ENCODE assay signal across 9 cellular contexts in genomic region chr14:50059773-50060629, GRCh38. TPM values are rescaled to one million over a fixed set of nuclear protein-coding genes. Genes with fewer than 3 reads are reported as not detected.
DNase-seq lines count a peak whose midpoint lies in the region; ATAC-seq, FAIRE-seq and TF ChIP-seq lines count a peak whose summit lies in the region.
"Had no signal": no experiment of that assay in that cellular context is flagged by ENCODE, and none has a peak within 500 bp of the region (broad histone marks: within the 10 kb centered on the region; RNA-seq: fewer than 3 reads in every experiment).

No MANE protein-coding gene starts in this region.

- H3K27me3 ChIP-seq in astrocyte (ENCODE audit: insufficient read depth, low read length) (no peaks in the 10 kb centered on the region), mucosa of rectum (ENCODE audit: control insufficient read depth in 2 of 2, insufficient read depth in 2 of 2, low read length in 2 of 2) (no peaks in the 10 kb centered on the region)

- H3K79me2 ChIP-seq in astrocyte (ENCODE audit: insufficient read depth, low read length), result no peaks in the 10 kb centered on the region

- H3K4me3 ChIP-seq in astrocyte (ENCODE audit: insufficient read depth, low read depth, low read length) (no peak overlapping the region), mucosa of rectum (ENCODE audit: low read length in 2 of 2) (no peak overlapping the region)

- ATAC-seq in stimulated activated naive CD8-positive, alpha-beta T cell treated with anti-CD3 and anti-CD28 coated beads, Interleukin-15, amount 100 ng/mL, for 72 hours, result no peak
- ATAC-seq in GM19351 (IDR thresholded peaks at IDR 0.05; ENCODE audit: unreplicated experiment), result no peak

- H3K36me3 Mint-ChIP-seq in stimulated activated naive CD8-positive, alpha-beta T cell treated with anti-CD3 and anti-CD28 coated beads, Interleukin-15, Interleukin-2, amounts not matched to agents 100 ng/mL and 50 ng/mL, for 24 hours (ENCODE audit: low read depth), result peaks cover 4% of the 10 kb centered on the region
- no peaks in the 10 kb centered on the region for H3K36me3 Mint-ChIP-seq in astrocyte (ENCODE audit: low read depth, unreplicated experiment)

- peak overlapping the region; percentile 93 for H3K4me3 Mint-ChIP-seq in stimulated activated naive CD8-positive, alpha-beta T cell treated with anti-CD3 and anti-CD28 coated beads, Interleukin-15, Interleukin-2, amounts not matched to agents 100 ng/mL and 50 ng/mL, for 24 hours
- no peak overlapping the region for H3K4me3 Mint-ChIP-seq in stimulated activated naive CD8-positive, alpha-beta T cell treated with anti-CD3 and anti-CD28 coated beads, Interleukin-15, amount 100 ng/mL, for 72 hours
- no peak overlapping the region for H3K4me3 Mint-ChIP-seq in astrocyte (ENCODE audit: unreplicated experiment)

- H3K4me2 ChIP-seq in astrocyte (ENCODE audit: low read length), result peak overlapping the region; percentile 67

- H3K9ac ChIP-seq in astrocyte (ENCODE audit: low read length) (peak overlapping the region; percentile 66), mucosa of rectum (ENCODE audit: low read depth in 1 of 2, low read length in 2 of 2) (peak overlapping the region; percentile 14 to 26)

- no peak for FAIRE-seq in astrocyte (lab: Jason Lieb, UNC)
- FAIRE-seq: G401.6 had no signal

- H3K4me1 ChIP-seq in astrocyte (ENCODE audit: insufficient read depth, low read length) (peaks cover 32% of the 10 kb centered on the region), mucosa of rectum (ENCODE audit: control insufficient read depth in 2 of 2, insufficient read depth in 2 of 2, low read length in 2 of 2) (peaks cover 47 to 52% of the 10 kb centered on the region in 2 donors)

- no peak for TF ChIP-seq CTCF in astrocyte (IDR thresholded peaks at IDR 0.05; ENCODE audit: insufficient read depth, low read depth, low read length)

- H2AFZ ChIP-seq in astrocyte (ENCODE audit: low read depth, low read length), result peak overlapping the region; percentile 65

- H4K20me1 ChIP-seq in astrocyte (ENCODE audit: insufficient read depth, low read length), result no peaks in the 10 kb centered on the region

- H3K9me3 Mint-ChIP-seq in stimulated activated naive CD8-positive, alpha-beta T cell treated with anti-CD3 and anti-CD28 coated beads, Interleukin-15, Interleukin-2, amounts not matched to agents 100 ng/mL and 50 ng/mL, for 24 hours, result no peaks in the 10 kb centered on the region
- no peaks in the 10 kb centered on the region for H3K9me3 Mint-ChIP-seq in stimulated activated naive CD8-positive, alpha-beta T cell treated with anti-CD3 and anti-CD28 coated beads, Interleukin-15, amount 100 ng/mL, for 72 hours
- H3K9me3 Mint-ChIP-seq in astrocyte (ENCODE audit: unreplicated experiment), result no peaks in the 10 kb centered on the region

- no peaks in the 10 kb centered on the region for H3K36me3 ChIP-seq in astrocyte (ENCODE audit: insufficient read depth, low read length)
- no peaks in the 10 kb centered on the region for H3K36me3 ChIP-seq in mucosa of rectum (ENCODE audit: control insufficient read depth in 2 of 2, insufficient read depth in 2 of 2, low read length in 2 of 2)

- H3K4me1 Mint-ChIP-seq in stimulated activated naive CD8-positive, alpha-beta T cell treated with anti-CD3 and anti-CD28 coated beads, Interleukin-15, Interleukin-2, amounts not matched to agents 100 ng/mL and 50 ng/mL, for 24 hours (ENCODE audit: low read depth), result peaks cover 79% of the 10 kb centered on the region
- peaks cover 82% of the 10 kb centered on the region for H3K4me1 Mint-ChIP-seq in stimulated activated naive CD8-positive, alpha-beta T cell treated with anti-CD3 and anti-CD28 coated beads, Interleukin-15, amount 100 ng/mL, for 72 hours
- H3K4me1 Mint-ChIP-seq in astrocyte (ENCODE audit: low read depth, unreplicated experiment), result peaks cover 34% of the 10 kb centered on the region

- H3K27me3 Mint-ChIP-seq in stimulated activated naive CD8-positive, alpha-beta T cell treated with anti-CD3 and anti-CD28 coated beads, Interleukin-15, Interleukin-2, amounts not matched to agents 100 ng/mL and 50 ng/mL, for 24 hours, result no peaks in the 10 kb centered on the region
- H3K27me3 Mint-ChIP-seq in stimulated activated naive CD8-positive, alpha-beta T cell treated with anti-CD3 and anti-CD28 coated beads, Interleukin-15, amount 100 ng/mL, for 72 hours, result no peaks in the 10 kb centered on the region
- H3K27me3 Mint-ChIP-seq in astrocyte (ENCODE audit: low read depth, unreplicated experiment), result no peaks in the 10 kb centered on the region

- no peaks in the 10 kb centered on the region for H3K9me3 ChIP-seq in astrocyte (ENCODE audit: insufficient read depth, low read depth, low read length)
- H3K9me3 ChIP-seq in mucosa of rectum (ENCODE audit: control insufficient read depth in 2 of 2, low read length in 2 of 2), result no peaks in the 10 kb centered on the region

- H3K27ac Mint-ChIP-seq in stimulated activated naive CD8-positive, alpha-beta T cell treated with anti-CD3 and anti-CD28 coated beads, Interleukin-15, Interleukin-2, amounts not matched to agents 100 ng/mL and 50 ng/mL, for 24 hours, result peak overlapping the region; percentile 99
- H3K27ac Mint-ChIP-seq in stimulated activated naive CD8-positive, alpha-beta T cell treated with anti-CD3 and anti-CD28 coated beads, Interleukin-15, amount 100 ng/mL, for 72 hours, result no peak overlapping the region
- H3K27ac Mint-ChIP-seq in astrocyte (ENCODE audit: unreplicated experiment), result peak overlapping the region; percentile 98

- peak overlapping the region; percentile 97 for H3K27ac ChIP-seq in astrocyte (ENCODE audit: low read depth, low read length)
- peak overlapping the region; percentile 83 to 89 for H3K27ac ChIP-seq in mucosa of rectum (ENCODE audit: low read depth in 2 of 2, low read length in 2 of 2)

- DNase-seq in stimulated activated naive CD8-positive, alpha-beta T cell treated with anti-CD3 and anti-CD28 coated beads, Interleukin-15, amount 100 ng/mL, for 72 hours, result no peak
- DNase-seq in astrocyte (ENCODE audit: low read depth) (no peak), NCI-H510A treated with DMSO at 0.1 percent for 48 hours (lab: John Stamatoyannopoulos, UW) (no peak), retina (no peak), GM19240 (ENCODE audit: insufficient read length, low spot score) (no peak)

RNA-seq across cellular contexts. Expression of gene VCPKMT, which starts 56.4 kb away (rescaled TPM):
- total RNA-seq in astrocyte, result 8.0 and 11.9 TPM in 2 replicates

Comparison
In these comparisons a context has a peak if more than half of its experiments do, and no peak if none do; other contexts are left out.
1. H3K27ac Mint-ChIP-seq: peak in stimulated activated naive CD8-positive, alpha-beta T cell treated with anti-CD3 and anti-CD28 coated beads, Interleukin-15, Interleukin-2, amounts not matched to agents 100 ng/mL and 50 ng/mL, for 24 hours (single experiment) and astrocyte (single experiment); none in stimulated activated naive CD8-positive, alpha-beta T cell treated with anti-CD3 and anti-CD28 coated beads, Interleukin-15, amount 100 ng/mL, for 72 hours (0 of 2).